Comparison of ENCODE assay signal across 15 cellular contexts in the genomic region with DNA sequence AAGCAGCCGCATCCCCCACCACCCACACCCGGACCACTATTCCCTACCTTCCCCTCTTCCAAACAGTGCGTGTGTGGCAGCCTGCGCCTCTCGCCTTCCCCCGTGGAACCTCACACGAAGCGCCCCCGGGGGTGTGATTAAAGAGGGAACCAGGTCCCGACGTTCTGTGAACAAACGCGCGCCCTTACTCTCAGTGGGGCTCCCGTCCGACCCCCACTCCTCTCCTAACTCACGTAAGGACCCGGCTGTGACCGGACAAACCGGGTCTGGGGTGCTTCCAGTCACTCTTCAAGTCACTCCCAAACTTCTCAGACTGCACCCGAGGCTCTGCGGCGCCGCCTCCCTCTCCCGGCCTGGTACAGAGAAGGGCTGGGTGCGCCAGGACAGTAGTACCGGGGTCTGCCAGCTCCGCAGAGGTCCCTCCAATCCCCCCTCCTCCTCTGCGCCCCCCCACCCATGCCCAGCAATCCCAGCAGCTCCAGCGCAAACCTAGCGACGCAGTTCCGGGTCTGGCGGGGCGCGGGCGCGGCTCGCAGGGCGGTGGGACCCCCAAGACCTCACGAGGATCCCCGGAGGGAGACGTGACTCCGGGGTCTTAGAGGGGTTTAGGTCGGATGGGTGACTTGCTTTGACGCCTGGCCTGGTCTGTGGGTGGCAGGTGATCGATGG. TPM values are rescaled to one million over a fixed set of nuclear protein-coding genes. Genes with fewer than 3 reads are reported as not detected.
DNase-seq lines count a peak whose midpoint lies in the region; ATAC-seq, FAIRE-seq and TF ChIP-seq lines count a peak whose summit lies in the region.
"Had no signal": no experiment of that assay in that cellular context is flagged by ENCODE, and none has a peak within 500 bp of the region (broad histone marks: within the 10 kb centered on the region; RNA-seq: fewer than 3 reads in every experiment).

No MANE protein-coding gene starts in this region.

- CTCF ChIA-PET in IMR-90 (lab: Yijun Ruan, JAX) (no interaction called here), endothelial cell of umbilical vein (lab: Charles Lee) (interaction anchor here (2.7 kb wide), 1 partner anchor 11 kb away, joined by 17 read pairs; no protein-coding TSS in a partner anchor)

- TF ChIP-seq RAD21 in IMR-90 (IDR thresholded peaks at IDR 0.05; ENCODE audit: low read length) = no peak

- H2BK5ac ChIP-seq in IMR-90 (ENCODE audit: low read depth, low read length, poor library complexity, severe bottlenecking) = no peak overlapping the region

- no peak overlapping the region for H3K14ac ChIP-seq in IMR-90 (replicated peaks; ENCODE audit: low read depth, low read length)

- DNase-seq in IMR-90 (no peak), endothelial cell of umbilical vein (ENCODE audit: low read depth, low spot score) (no peak), memory B cell (ENCODE audit: low spot score in 2 of 2) (no peak), stomach (no peak), HuH-7 (ENCODE audit: low spot score) (no peak), GM19238 (ENCODE audit: insufficient read length, low spot score) (no peak)
- no peak for DNase-seq in activated CD8-positive, alpha-beta memory T cell treated with anti-CD3 and anti-CD28 coated beads for 24 hours
- DNase-seq: activated CD4-positive, CD25-positive, alpha-beta regulatory T cell; effector memory CD8-positive, alpha-beta T cell; NCI-H1694 had no signal

- H3K9me3 ChIP-seq in IMR-90 (ENCODE audit: control insufficient read depth, insufficient read depth, low read length) (no peaks in the 10 kb centered on the region), endothelial cell of umbilical vein (replicated peaks; ENCODE audit: control insufficient read depth, insufficient read depth, low read length) (no peaks in the 10 kb centered on the region), stomach (no peaks in the 10 kb centered on the region)
- H3K9me3 ChIP-seq: Peyer's patch had no signal

- H3K4me3 ChIP-seq in IMR-90 (ENCODE audit: insufficient read depth, low read depth, low read length) (no peak overlapping the region), endothelial cell of umbilical vein (replicated peaks in 1 of 3; ENCODE audit: insufficient read depth in 1 of 3, low read depth in 1 of 3, low read length in 3 of 3) (no peak overlapping the region), stomach (peak overlapping the region; percentile 30 to 49 (median 46))

- no peaks in the 10 kb centered on the region for H3K79me2 ChIP-seq in endothelial cell of umbilical vein (ENCODE audit: control insufficient read depth, insufficient read depth, low read length)

- BruUV-seq in IMR-90 (replicated peaks; lab: Mats Ljungman, UMichigan) (no TSS peak), endothelial cell of umbilical vein (replicated peaks; lab: Mats Ljungman, UMichigan) (no TSS peak)

- H3K36me3 ChIP-seq in IMR-90 (ENCODE audit: control insufficient read depth, insufficient read depth, low read length) = no peaks in the 10 kb centered on the region
- H3K36me3 ChIP-seq in endothelial cell of umbilical vein (ENCODE audit: control insufficient read depth in 2 of 2, extremely low read depth in 1 of 2, insufficient read depth in 2 of 2, low read length in 2 of 2) = no peaks in the 10 kb centered on the region
- peaks cover 0 to 6% (median 0%) of the 10 kb centered on the region in 4 donors for H3K36me3 ChIP-seq in stomach
- H3K36me3 ChIP-seq: Peyer's patch had no signal

- H2AK5ac ChIP-seq in IMR-90 (ENCODE audit: low read depth, low read length) = no peak overlapping the region

- H2BK15ac ChIP-seq in IMR-90 (ENCODE audit: low read depth, low read length) = no peak overlapping the region

- no peak overlapping the region for H3K56ac ChIP-seq in IMR-90 (ENCODE audit: extremely low read depth, insufficient read depth, low read length)

- H3K23ac ChIP-seq in IMR-90 (ENCODE audit: low read depth, low read length) = no peak overlapping the region

- H3K4me3 Mint-ChIP-seq in memory B cell = peak overlapping the region; percentile 18
- H3K4me3 Mint-ChIP-seq: stimulated activated memory B cell treated with anti-CD40 and anti-IgM and Interleukin-4, amounts not matched to agents 10 μg/mL and 1 μg/mL and 100 μg/mL, for 72 hours had no signal

- H4K91ac ChIP-seq in IMR-90 (ENCODE audit: insufficient read depth, low read depth, low read length) = no peak overlapping the region

- TF ChIP-seq EP300 in stomach (IDR thresholded peaks at IDR 0.05) = no peak

- H3K27me3 ChIP-seq in IMR-90 (ENCODE audit: control insufficient read depth, insufficient read depth, low read length) (peaks cover 79% of the 10 kb centered on the region), endothelial cell of umbilical vein (ENCODE audit: control insufficient read depth in 2 of 2, insufficient read depth in 2 of 2, low read length in 2 of 2) (peaks cover 74 to 88% of the 10 kb centered on the region in 2 experiments), stomach (peaks cover 8 to 66% (median 32%) of the 10 kb centered on the region in 3 donors)

- WGBS in IMR-90 (ENCODE audit: extremely low coverage in 2 of 2, insufficient read length in 1 of 2), 2 experiments = 0% methylated on average over 11 of the region's 47 CpGs; no CpG with 5 or more reads in 1 of the 2 experiments
- 5 to 15% (median 8%) methylated on average over 25 to 47 of the region's 47 CpGs for WGBS in stomach, 5 donors

- H2AK9ac ChIP-seq in IMR-90 (replicated peaks; ENCODE audit: low read depth, low read length, poor library complexity) = no peak overlapping the region

- peaks cover 28% of the 10 kb centered on the region for H3K27me3 Mint-ChIP-seq in memory B cell

- ATAC-seq in IMR-90 (ENCODE audit: low read depth) (no peak), memory B cell (ENCODE audit: low read depth) (no peak), GM21529 (IDR thresholded peaks at IDR 0.05; ENCODE audit: unreplicated experiment) (no peak)

- POLR2A ChIA-PET in IMR-90 (lab: Charles Lee; ENCODE audit: unreplicated experiment) (no interaction called here), endothelial cell of umbilical vein (lab: Charles Lee) (no interaction called here)

- H2BK20ac ChIP-seq in IMR-90 (ENCODE audit: low read depth, low read length) = no peak overlapping the region

- no peak for TF ChIP-seq POLR2A in IMR-90 (IDR thresholded peaks at IDR 0.05; ENCODE audit: low read depth, low read length)
- no peak for TF ChIP-seq POLR2A in endothelial cell of umbilical vein (IDR thresholded peaks at IDR 0.05; ENCODE audit: low read depth, low read length)
- TF ChIP-seq POLR2A in stomach (IDR thresholded peaks at IDR 0.05) = no peak

- in situ Hi-C loops in IMR-90 (cut with MboI; ENCODE audit: low sequenced_read_pairs) = no loop called here

- no peak overlapping the region for H4K5ac ChIP-seq in IMR-90 (ENCODE audit: low read depth, low read length)

- H3K4me1 Mint-ChIP-seq in memory B cell = peaks cover 3% of the 10 kb centered on the region

- H3K79me1 ChIP-seq in IMR-90 (ENCODE audit: low read depth in 1 of 2, low read length in 2 of 2) = no peaks in the 10 kb centered on the region

- H3K27ac ChIP-seq in IMR-90 (ENCODE audit: insufficient read depth, low read length) = no peak overlapping the region
- H3K27ac ChIP-seq in endothelial cell of umbilical vein (ENCODE audit: insufficient read depth, low read depth, low read length) = no peak overlapping the region
- peak overlapping the region; percentile 21 to 78 (median 72) for H3K27ac ChIP-seq in stomach
- H3K27ac ChIP-seq: Peyer's patch had no signal

- H3K4me1 ChIP-seq in IMR-90 (ENCODE audit: control insufficient read depth, insufficient read depth, low read length) (no peaks in the 10 kb centered on the region; the same call in 1 of the 2 replicates), endothelial cell of umbilical vein (ENCODE audit: control insufficient read depth, extremely low read depth, insufficient read depth, low read length) (no peaks in the 10 kb centered on the region), stomach (peaks cover 8 to 39% (median 17%) of the 10 kb centered on the region in 4 donors)

- H3K4ac ChIP-seq in IMR-90 (ENCODE audit: low read depth, low read length) = no peak overlapping the region

- no peak overlapping the region for H2BK120ac ChIP-seq in IMR-90 (ENCODE audit: low read depth, low read length)

- H3K9me1 ChIP-seq in IMR-90 (ENCODE audit: insufficient read depth, low read length) (no peaks in the 10 kb centered on the region), endothelial cell of umbilical vein (replicated peaks; ENCODE audit: control insufficient read depth, extremely low read depth, insufficient read depth, low read length) (no peaks in the 10 kb centered on the region)

- H2AFZ ChIP-seq in IMR-90 (replicated peaks; ENCODE audit: low read length, poor library complexity) = peak overlapping the region; percentile 54
- H2AFZ ChIP-seq in endothelial cell of umbilical vein (ENCODE audit: low read depth, low read length) = no peak overlapping the region

- intact Hi-C loops in IMR-90 (cut with micrococcal nuclease) = no loop called here
- intact Hi-C loops in endothelial cell of umbilical vein (cut with micrococcal nuclease) = no loop called here
- intact Hi-C loops in stomach (cut with DNase I; ENCODE audit: low total_unique reads) = no loop called here

- H3K36me3 Mint-ChIP-seq in memory B cell = no peaks in the 10 kb centered on the region
- H3K36me3 Mint-ChIP-seq: stimulated activated memory B cell treated with anti-CD40 and anti-IgM and Interleukin-4, amounts not matched to agents 10 μg/mL and 1 μg/mL and 100 μg/mL, for 72 hours had no signal

- dilution Hi-C loops in IMR-90 (cut with HindIII; ENCODE audit: low sequenced_read_pairs, unreplicated experiment) (no loop called here), endothelial cell of umbilical vein (cut with MboI; ENCODE audit: extremely low pct_ligation_motif_present, low sequenced_read_pairs) (no loop called here)

- no peak overlapping the region for H3K18ac ChIP-seq in IMR-90 (ENCODE audit: low read depth, low read length)

- no peak overlapping the region for H3K9ac ChIP-seq in IMR-90 (ENCODE audit: low read depth, low read length)
- no peak overlapping the region for H3K9ac ChIP-seq in endothelial cell of umbilical vein (replicated peaks; ENCODE audit: extremely low read depth, insufficient read depth, low read length)

- FAIRE-seq in endothelial cell of umbilical vein (lab: Jason Lieb, UNC) = no peak
- FAIRE-seq: D721Med had no signal

- no peaks in the 10 kb centered on the region for H3K9me3 Mint-ChIP-seq in memory B cell
- H3K9me3 Mint-ChIP-seq: effector memory CD8-positive, alpha-beta T cell; stimulated activated memory B cell treated with anti-CD40 and anti-IgM and Interleukin-4, amounts not matched to agents 10 μg/mL and 1 μg/mL and 100 μg/mL, for 72 hours had no signal

- H4K20me1 ChIP-seq in IMR-90 (ENCODE audit: insufficient read depth, low read length) = no peaks in the 10 kb centered on the region
- H4K20me1 ChIP-seq in endothelial cell of umbilical vein (replicated peaks; ENCODE audit: control insufficient read depth, extremely low read depth, insufficient read depth, low read length) = no peaks in the 10 kb centered on the region

- TF ChIP-seq CTCF in IMR-90 (conservative IDR thresholded peaks at IDR 0.05; ENCODE audit: low read depth, low read length) = no peak
- no peak for TF ChIP-seq CTCF in endothelial cell of umbilical vein (IDR thresholded peaks at IDR 0.05; ENCODE audit: extremely low read depth in 1 of 2, insufficient read depth in 1 of 2, low read depth in 1 of 2, low read length in 2 of 2)
- TF ChIP-seq CTCF in stomach (IDR thresholded peaks at IDR 0.05) = no peak

- no peak overlapping the region for H4K8ac ChIP-seq in IMR-90 (ENCODE audit: low read depth in 2 of 2, low read length in 2 of 2)

- no peak overlapping the region for H3K27ac Mint-ChIP-seq in memory B cell
- H3K27ac Mint-ChIP-seq: effector memory CD8-positive, alpha-beta T cell; stimulated activated memory B cell treated with anti-CD40 and anti-IgM and Interleukin-4, amounts not matched to agents 10 μg/mL and 1 μg/mL and 100 μg/mL, for 72 hours had no signal

- H3K4me2 ChIP-seq in IMR-90 (ENCODE audit: low read depth, low read length) (no peak overlapping the region; the same call in 1 of the 2 replicates), endothelial cell of umbilical vein (ENCODE audit: insufficient read depth, low read length) (no peak overlapping the region)

RNA-seq across cellular contexts. Expression of a gene that starts 0.6 kb away (rescaled TPM):
- total RNA-seq in IMR-90 (2012; rRNA removed) = not detected in 2 replicates
- polyA plus RNA-seq in IMR-90 (2012; rRNA removed) = 0.02 TPM in 1 of 2 replicates, not detected in the other
- polyA plus RNA-seq in IMR-90 (2012; cell fraction: cytosol; rRNA removed) = 0.02 and 0.10 TPM in 2 replicates
- 0.06 and 0.07 TPM in 2 replicates for polyA plus RNA-seq in IMR-90 (2012; cell fraction: nucleus; rRNA removed; ENCODE audit: low replicate concordance)
- not detected in 2 replicates for total RNA-seq in endothelial cell of umbilical vein
- 0.07 TPM in 1 of 2 replicates, not detected in the other for polyA plus RNA-seq in endothelial cell of umbilical vein
- not detected in 2 replicates for polyA plus RNA-seq in endothelial cell of umbilical vein (2011; cell fraction: cytosol; rRNA removed)
- polyA plus RNA-seq in endothelial cell of umbilical vein (2011; cell fraction: nucleus; rRNA removed) = 0.05 and 0.13 TPM in 2 replicates
- 0.05 and 0.15 TPM in 2 replicates for polyA plus RNA-seq in endothelial cell of umbilical vein (2012)
- not detected in 2 replicates for polyA minus RNA-seq in endothelial cell of umbilical vein
- not detected for polyA minus RNA-seq in endothelial cell of umbilical vein (2011; cell fraction: cytosol; rRNA and poly(A)+ RNA removed)
- polyA minus RNA-seq in endothelial cell of umbilical vein (2011; cell fraction: nucleus; rRNA and poly(A)+ RNA removed) = not detected in 2 replicates
- 10 to 100 TPM in 3 of 5 donors, 1 to 10 TPM in 1, not detected in 1; 2.4 to 29.6 (median 18.8) TPM for total RNA-seq in stomach
- polyA plus RNA-seq in stomach = 10 to 100 TPM; 26.4 to 96.7 (median 27.1) TPM
- total RNA-seq: kidney epithelial cell had no signal

RNA-seq across cellular contexts. Expression of a gene that starts 0.7 kb away (rescaled TPM):
- total RNA-seq in IMR-90 (2012; rRNA removed) = not detected in 2 replicates
- polyA plus RNA-seq in IMR-90 (2012; rRNA removed) = not detected in 2 replicates
- polyA plus RNA-seq in IMR-90 (2012; cell fraction: cytosol; rRNA removed) = 0.01 TPM in 1 of 2 replicates, not detected in the other
- 0.02 TPM in 2 replicates for polyA plus RNA-seq in IMR-90 (2012; cell fraction: nucleus; rRNA removed; ENCODE audit: low replicate concordance)
- not detected in 2 replicates for total RNA-seq in endothelial cell of umbilical vein
- not detected in 2 replicates for polyA plus RNA-seq in endothelial cell of umbilical vein
- not detected in 2 replicates for polyA plus RNA-seq in endothelial cell of umbilical vein (2011; cell fraction: cytosol; rRNA removed)
- not detected in 2 replicates for polyA plus RNA-seq in endothelial cell of umbilical vein (2011; cell fraction: nucleus; rRNA removed)
- 0.38 and 0.62 TPM in 2 replicates for polyA plus RNA-seq in endothelial cell of umbilical vein (2012)
- polyA minus RNA-seq in endothelial cell of umbilical vein = not detected in 2 replicates
- not detected for polyA minus RNA-seq in endothelial cell of umbilical vein (2011; cell fraction: cytosol; rRNA and poly(A)+ RNA removed)
- not detected in 2 replicates for polyA minus RNA-seq in endothelial cell of umbilical vein (2011; cell fraction: nucleus; rRNA and poly(A)+ RNA removed)
- total RNA-seq in stomach = 100 to 1,000 TPM in 2 of 5 donors, 10 to 100 TPM in 1, 1 to 10 TPM in 1, not detected in 1; 2.9 to 114 (median 87.8) TPM
- 10 to 100 TPM; 16.3 to 62.6 (median 32.3) TPM for polyA plus RNA-seq in stomach

RNA-seq across cellular contexts. Expression of a gene that starts 15.0 kb away (rescaled TPM):
- total RNA-seq in IMR-90 (2012; rRNA removed) (not detected in 2 replicates), endothelial cell of umbilical vein (not detected in 2 replicates), stomach (100 to 1,000 TPM in 1 of 5 donors, 10 to 100 TPM in 2, 1 to 10 TPM in 1, not detected in 1; 1.3 to 119 (median 28.0) TPM)
- polyA plus RNA-seq in IMR-90 (2012; rRNA removed) (not detected in 2 replicates), endothelial cell of umbilical vein (not detected in 2 replicates), stomach (10 to 100 TPM in 2 of 3 donors, 1 to 10 TPM in 1; 8.9 to 43.3 (median 25.0) TPM)
- not detected in 2 replicates for polyA plus RNA-seq in IMR-90 (2012; cell fraction: cytosol; rRNA removed)
- polyA plus RNA-seq in IMR-90 (2012; cell fraction: nucleus; rRNA removed; ENCODE audit: low replicate concordance) = 0.03 TPM in 1 of 2 replicates, not detected in the other
- polyA plus RNA-seq in endothelial cell of umbilical vein (2011; cell fraction: cytosol; rRNA removed) = not detected in 2 replicates
- polyA plus RNA-seq in endothelial cell of umbilical vein (2011; cell fraction: nucleus; rRNA removed) = not detected in 2 replicates
- not detected in 2 replicates for polyA plus RNA-seq in endothelial cell of umbilical vein (2012)
- not detected in 2 replicates for polyA minus RNA-seq in endothelial cell of umbilical vein
- not detected for polyA minus RNA-seq in endothelial cell of umbilical vein (2011; cell fraction: cytosol; rRNA and poly(A)+ RNA removed)
- not detected in 2 replicates for polyA minus RNA-seq in endothelial cell of umbilical vein (2011; cell fraction: nucleus; rRNA and poly(A)+ RNA removed)
- total RNA-seq: kidney epithelial cell had no signal

RNA-seq across cellular contexts. Expression of a gene that starts 15.1 kb away (rescaled TPM):
- total RNA-seq in IMR-90 (2012; rRNA removed) (not detected in 2 replicates), endothelial cell of umbilical vein (not detected in 2 replicates), stomach (100 to 1,000 TPM in 2 of 5 donors, 10 to 100 TPM in 2, 1 to 10 TPM in 1; 1.2 to 445 (median 94.9) TPM)
- polyA plus RNA-seq in IMR-90 (2012; rRNA removed) (0.03 TPM in 1 of 2 replicates, not detected in the other), endothelial cell of umbilical vein (0.01 and 0.02 TPM in 2 replicates), stomach (10 to 100 TPM in 2 of 3 donors, 1 to 10 TPM in 1; 6.4 to 22.9 (median 21.1) TPM)
- polyA plus RNA-seq in IMR-90 (2012; cell fraction: cytosol; rRNA removed) = under 0.01 TPM in 1 of 2 replicates, not detected in the other
- polyA plus RNA-seq in IMR-90 (2012; cell fraction: nucleus; rRNA removed; ENCODE audit: low replicate concordance) = 0.08 and 0.22 TPM in 2 replicates
- polyA plus RNA-seq in endothelial cell of umbilical vein (2011; cell fraction: cytosol; rRNA removed) = not detected in 2 replicates
- 0.03 TPM in 1 of 2 replicates, not detected in the other for polyA plus RNA-seq in endothelial cell of umbilical vein (2011; cell fraction: nucleus; rRNA removed)
- 0.05 TPM in 1 of 2 replicates, not detected in the other for polyA plus RNA-seq in endothelial cell of umbilical vein (2012)
- polyA minus RNA-seq in endothelial cell of umbilical vein = not detected in 2 replicates
- polyA minus RNA-seq in endothelial cell of umbilical vein (2011; cell fraction: cytosol; rRNA and poly(A)+ RNA removed) = not detected
- not detected in 2 replicates for polyA minus RNA-seq in endothelial cell of umbilical vein (2011; cell fraction: nucleus; rRNA and poly(A)+ RNA removed)

RNA-seq across cellular contexts. Expression of a gene that starts 58.7 kb away (rescaled TPM):
- total RNA-seq in IMR-90 (2012; rRNA removed) = 1.8 and 2.2 TPM in 2 replicates
- polyA plus RNA-seq in IMR-90 (2012; rRNA removed) = 3.5 and 3.8 TPM in 2 replicates
- polyA plus RNA-seq in IMR-90 (2012; cell fraction: cytosol; rRNA removed) = 2.5 and 4.5 TPM in 2 replicates
- 3.1 and 3.2 TPM in 2 replicates for polyA plus RNA-seq in IMR-90 (2012; cell fraction: nucleus; rRNA removed; ENCODE audit: low replicate concordance)
- total RNA-seq in endothelial cell of umbilical vein = 5.2 and 5.6 TPM in 2 replicates
- polyA plus RNA-seq in endothelial cell of umbilical vein = 2.8 and 3.8 TPM in 2 replicates
- 3.3 and 4.7 TPM in 2 replicates for polyA plus RNA-seq in endothelial cell of umbilical vein (2011; cell fraction: cytosol; rRNA removed)
- 3.0 and 3.4 TPM in 2 replicates for polyA plus RNA-seq in endothelial cell of umbilical vein (2011; cell fraction: nucleus; rRNA removed)
- polyA plus RNA-seq in endothelial cell of umbilical vein (2012) = 3.1 TPM in 2 replicates
- 1.9 and 6.6 TPM in 2 replicates for polyA minus RNA-seq in endothelial cell of umbilical vein
- polyA minus RNA-seq in endothelial cell of umbilical vein (2011; cell fraction: cytosol; rRNA and poly(A)+ RNA removed) = not detected
- polyA minus RNA-seq in endothelial cell of umbilical vein (2011; cell fraction: nucleus; rRNA and poly(A)+ RNA removed) = 2.4 and 4.3 TPM in 2 replicates
- 10 to 100 TPM in 1 of 5 donors, 1 to 10 TPM in 3, under 1 TPM in 1; 0.43 to 15.9 (median 7.6) TPM for total RNA-seq in stomach
- 1 to 10 TPM; 4.4 to 7.5 (median 4.8) TPM for polyA plus RNA-seq in stomach

Comparison
In these comparisons a context has a peak if more than half of its experiments do, and no peak if none do; other contexts are left out.
1. H3K27ac ChIP-seq: peak in stomach (5 of 5); none in IMR-90 (single experiment) and endothelial cell of umbilical vein (single experiment).
2. H3K4me3 ChIP-seq: peak in stomach (4 of 4); none in IMR-90 (single experiment) and endothelial cell of umbilical vein (0 of 3).